1 cellular context compared by ENCODE assay signal in the genomic region with DNA sequence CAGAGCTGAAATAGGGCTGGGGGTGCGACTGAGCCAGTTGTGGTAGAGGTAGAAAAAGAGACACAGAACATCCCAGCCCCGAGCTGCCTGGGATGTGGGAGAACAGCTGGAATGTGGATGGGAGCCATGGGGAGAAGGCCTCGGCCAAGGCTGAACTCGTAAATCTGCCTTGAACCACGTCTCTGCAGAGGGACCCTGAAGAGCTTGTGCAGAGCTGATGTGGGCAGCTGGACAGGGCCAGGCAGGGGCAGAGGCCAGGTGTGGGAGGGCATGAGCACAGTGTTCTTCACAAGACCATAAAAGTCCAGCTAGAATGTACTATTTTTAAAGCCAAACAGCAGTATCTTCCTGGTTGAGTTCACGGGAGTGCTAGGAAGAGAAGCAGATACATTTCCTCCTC.
TF ChIP-seq lines count a peak whose summit lies in the region.

No MANE protein-coding gene starts in this region.

TF ChIP-seq in K562, 482 proteins besides CTCF, POLR2A, EP300 and RAD21:
- TF ChIP-seq, protein P1, sequence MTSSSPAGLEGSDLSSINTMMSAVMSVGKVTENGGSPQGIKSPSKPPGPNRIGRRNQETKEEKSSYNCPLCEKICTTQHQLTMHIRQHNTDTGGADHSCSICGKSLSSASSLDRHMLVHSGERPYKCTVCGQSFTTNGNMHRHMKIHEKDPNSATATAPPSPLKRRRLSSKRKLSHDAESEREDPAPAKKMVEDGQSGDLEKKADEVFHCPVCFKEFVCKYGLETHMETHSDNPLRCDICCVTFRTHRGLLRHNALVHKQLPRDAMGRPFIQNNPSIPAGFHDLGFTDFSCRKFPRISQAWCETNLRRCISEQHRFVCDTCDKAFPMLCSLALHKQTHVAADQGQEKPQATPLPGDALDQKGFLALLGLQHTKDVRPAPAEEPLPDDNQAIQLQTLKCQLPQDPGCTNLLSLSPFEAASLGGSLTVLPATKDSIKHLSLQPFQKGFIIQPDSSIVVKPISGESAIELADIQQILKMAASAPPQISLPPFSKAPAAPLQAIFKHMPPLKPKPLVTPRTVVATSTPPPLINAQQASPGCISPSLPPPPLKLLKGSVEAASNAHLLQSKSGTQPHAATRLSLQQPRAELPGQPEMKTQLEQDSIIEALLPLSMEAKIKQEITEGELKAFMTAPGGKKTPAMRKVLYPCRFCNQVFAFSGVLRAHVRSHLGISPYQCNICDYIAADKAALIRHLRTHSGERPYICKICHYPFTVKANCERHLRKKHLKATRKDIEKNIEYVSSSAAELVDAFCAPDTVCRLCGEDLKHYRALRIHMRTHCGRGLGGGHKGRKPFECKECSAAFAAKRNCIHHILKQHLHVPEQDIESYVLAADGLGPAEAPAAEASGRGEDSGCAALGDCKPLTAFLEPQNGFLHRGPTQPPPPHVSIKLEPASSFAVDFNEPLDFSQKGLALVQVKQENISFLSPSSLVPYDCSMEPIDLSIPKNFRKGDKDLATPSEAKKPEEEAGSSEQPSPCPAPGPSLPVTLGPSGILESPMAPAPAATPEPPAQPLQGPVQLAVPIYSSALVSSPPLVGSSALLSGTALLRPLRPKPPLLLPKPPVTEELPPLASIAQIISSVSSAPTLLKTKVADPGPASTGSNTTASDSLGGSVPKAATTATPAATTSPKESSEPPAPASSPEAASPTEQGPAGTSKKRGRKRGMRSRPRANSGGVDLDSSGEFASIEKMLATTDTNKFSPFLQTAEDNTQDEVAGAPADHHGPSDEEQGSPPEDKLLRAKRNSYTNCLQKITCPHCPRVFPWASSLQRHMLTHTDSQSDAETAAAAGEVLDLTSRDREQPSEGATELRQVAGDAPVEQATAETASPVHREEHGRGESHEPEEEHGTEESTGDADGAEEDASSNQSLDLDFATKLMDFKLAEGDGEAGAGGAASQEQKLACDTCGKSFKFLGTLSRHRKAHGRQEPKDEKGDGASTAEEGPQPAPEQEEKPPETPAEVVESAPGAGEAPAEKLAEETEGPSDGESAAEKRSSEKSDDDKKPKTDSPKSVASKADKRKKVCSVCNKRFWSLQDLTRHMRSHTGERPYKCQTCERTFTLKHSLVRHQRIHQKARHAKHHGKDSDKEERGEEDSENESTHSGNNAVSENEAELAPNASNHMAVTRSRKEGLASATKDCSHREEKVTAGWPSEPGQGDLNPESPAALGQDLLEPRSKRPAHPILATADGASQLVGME (CRISPR knock-in tag; IDR thresholded peaks at IDR 0.05), result no peak
- TF ChIP-seq XRCC4 (IDR thresholded peaks at IDR 0.05; ENCODE audit: extremely low read depth, insufficient read depth, insufficient read length) (no peak), ADNP (tag; IDR thresholded peaks at IDR 0.05) (no peak), CBX5 (IDR thresholded peaks at IDR 0.05; ENCODE audit: borderline replicate concordance, low read depth) (no peak)
- TF ChIP-seq, protein P2, sequence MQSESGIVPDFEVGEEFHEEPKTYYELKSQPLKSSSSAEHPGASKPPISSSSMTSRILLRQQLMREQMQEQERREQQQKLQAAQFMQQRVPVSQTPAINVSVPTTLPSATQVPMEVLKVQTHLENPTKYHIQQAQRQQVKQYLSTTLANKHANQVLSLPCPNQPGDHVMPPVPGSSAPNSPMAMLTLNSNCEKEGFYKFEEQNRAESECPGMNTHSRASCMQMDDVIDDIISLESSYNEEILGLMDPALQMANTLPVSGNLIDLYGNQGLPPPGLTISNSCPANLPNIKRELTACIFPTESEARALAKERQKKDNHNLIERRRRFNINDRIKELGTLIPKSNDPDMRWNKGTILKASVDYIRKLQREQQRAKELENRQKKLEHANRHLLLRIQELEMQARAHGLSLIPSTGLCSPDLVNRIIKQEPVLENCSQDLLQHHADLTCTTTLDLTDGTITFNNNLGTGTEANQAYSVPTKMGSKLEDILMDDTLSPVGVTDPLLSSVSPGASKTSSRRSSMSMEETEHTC (IDR thresholded peaks at IDR 0.05), result no peak
